ENCODE assay signal across 9 cellular contexts in genomic region chr4:42638993-42639392, GRCh38. TPM values are rescaled to one million over a fixed set of nuclear protein-coding genes. Genes with fewer than 3 reads are reported as not detected.
A peak's percentile ranks its signal among the peaks of the same experiment; 100 is the strongest.
DNase-seq lines count a peak whose midpoint lies in the region; ATAC-seq, FAIRE-seq and TF ChIP-seq lines count a peak whose summit lies in the region.
"Had no signal": no experiment of that assay in that cellular context is flagged by ENCODE, and none has a peak within 500 bp of the region (broad histone marks: within the 10 kb centered on the region; RNA-seq: fewer than 3 reads in every experiment).

No MANE protein-coding gene starts in this region.

- no TSS peak for BruUV-seq in GM12878 (replicated peaks; lab: Mats Ljungman, UMichigan)

- RAD21 ChIA-PET in GM12878 (lab: Charles Lee; ENCODE audit: unreplicated experiment): interaction anchor here (1.0 to 16.5 kb wide), 5 partner anchors 8 to 70 kb away, joined by 3 to 252 read pairs (median 6); partner anchors contain the start of gene ATP8A1

- DNase-seq in GM13977 (ENCODE audit: low spot score) (peak; percentile 67), GM12878 (ENCODE audit: low read depth, low spot score) (peak; percentile 92), activated gamma-delta T cell treated with Interleukin-2 at 50 U/mL for 16 hours (no peak), SIG-M5 treated with dmso at 0.1 percent for 504 hours (lab: John Stamatoyannopoulos, UW; ENCODE audit: unreplicated experiment) (no peak), RCC 7860 (ENCODE audit: low spot score) (no peak), small intestine (no peak)

- ATAC-seq in GM21360 (IDR thresholded peaks at IDR 0.05; ENCODE audit: unreplicated experiment) (peak; percentile 57), HG03196 (IDR thresholded peaks at IDR 0.05; ENCODE audit: unreplicated experiment) (peak; percentile 62), GM12878 (peak; percentile 72)

- TF ChIP-seq RAD21 in GM12878 (IDR thresholded peaks at IDR 0.05; ENCODE audit: insufficient read depth, low read depth, low read length): peak; percentile 2; the same call in 1 of the 2 replicates

- TF ChIP-seq CTCF in GM13977 (IDR thresholded peaks at IDR 0.05; ENCODE audit: extremely low read depth, insufficient read depth, missing control alignments): no peak
- no peak for TF ChIP-seq CTCF in GM12878 (IDR thresholded peaks at IDR 0.05 in 2 of 3, conservative IDR thresholded peaks at IDR 0.05 in 1 of 3; ENCODE audit: control insufficient read depth in 2 of 3, extremely low read depth in 1 of 3, insufficient read depth in 1 of 3, low read depth in 3 of 3, low read length in 3 of 3)

- FAIRE-seq in GM12878 (lab: Jason Lieb, UNC) (peak; percentile 82), RCC 7860 (lab: Jason Lieb, UNC) (no peak), small intestine (lab: Jason Lieb, UNC) (no peak)

- H3K9me3 ChIP-seq in GM12878 (replicated peaks; ENCODE audit: control insufficient read depth, insufficient read depth, low read length) (peaks cover 2% of the 10 kb centered on the region; the same call in 1 of the 3 replicates), small intestine (ENCODE audit: control insufficient read depth, low read depth) (no peaks in the 10 kb centered on the region)

- 0% methylated on average over 3 of the region's 3 CpGs for WGBS in GM12878 (ENCODE audit: insufficient coverage, insufficient replicate concordance, low lambda C conversion rate, missing lambda C conversion rate)
- 48 to 74% (median 60%) methylated on average over 3 of the region's 3 CpGs for WGBS in small intestine, 3 donors

- peak overlapping the region; percentile 64 for H3K9ac ChIP-seq in GM12878 (ENCODE audit: control insufficient read depth, insufficient read depth, low read length)

- in situ Hi-C loops in GM13977 (cut with MboI; ENCODE audit: low pct_unique_long_range_greater_than_20kb, low sequenced_read_pairs, unreplicated experiment) (no loop called here), GM12878 (cut with MboI) (loop anchor here (25.0 kb wide), 1 partner anchor 1977 kb away; no protein-coding TSS in a partner anchor)

- H3K27me3 ChIP-seq in GM12878 (replicated peaks in 1 of 2; ENCODE audit: control insufficient read depth in 2 of 2, insufficient read depth in 2 of 2, low read length in 1 of 2) (no peaks in the 10 kb centered on the region), small intestine (ENCODE audit: control insufficient read depth in 2 of 2, insufficient read depth in 2 of 2, low read length in 2 of 2) (no peaks in the 10 kb centered on the region)

- H2AFZ ChIP-seq in GM12878 (ENCODE audit: control insufficient read depth, low read depth, low read length): no peak overlapping the region; the same call in 1 of the 2 replicates

- TF ChIP-seq EP300 in GM12878 (IDR thresholded peaks at IDR 0.05; ENCODE audit: borderline replicate concordance in 1 of 2, control insufficient read depth in 1 of 2, low read depth in 2 of 2, low read length in 2 of 2): peak; percentile 81 to 96

- H3K79me2 ChIP-seq in GM12878 (ENCODE audit: control insufficient read depth, insufficient read depth, low read length): peaks cover 95% of the 10 kb centered on the region

- H3K4me1 ChIP-seq in GM12878 (ENCODE audit: control insufficient read depth, insufficient read depth, low read length): peaks cover 74% of the 10 kb centered on the region
- H3K4me1 ChIP-seq in small intestine (ENCODE audit: control insufficient read depth in 2 of 2, insufficient read depth in 1 of 2, low read depth in 1 of 2, low read length in 1 of 2): peaks cover 5 to 17% of the 10 kb centered on the region in 2 donors

- no peak for TF ChIP-seq POLR2A in GM12878 (IDR thresholded peaks at IDR 0.05; ENCODE audit: low read depth, low read length)

- intact Hi-C loops in GM12878 (cut with micrococcal nuclease; ENCODE audit: unreplicated experiment): loop anchor here (1.0 kb wide), 2 partner anchors 11 to 15 kb away; no protein-coding TSS in a partner anchor

- H3K27ac ChIP-seq in GM12878 (ENCODE audit: control insufficient read depth, insufficient read depth) (peak overlapping the region; percentile 98), small intestine (ENCODE audit: low read depth in 1 of 2, low read length in 1 of 2) (no peak overlapping the region)
- H3K27ac ChIP-seq: epithelial cell of prostate had no signal

- H4K20me1 ChIP-seq in GM12878 (ENCODE audit: control insufficient read depth, insufficient read depth): no peaks in the 10 kb centered on the region

- SMC1A ChIA-PET in GM12878 (lab: Charles Lee; ENCODE audit: uncharacterized antibody, unreplicated experiment): interaction anchor here (14.9 to 20.0 kb wide), 3 partner anchors 4 to 18 kb away, joined by 202 to 478 read pairs (median 478); partner anchors contain the start of gene ATP8A1

- H3K36me3 ChIP-seq in GM12878 (ENCODE audit: control insufficient read depth in 2 of 2, insufficient read depth in 2 of 2, low read length in 1 of 2): peaks cover 0 to 7% of the 10 kb centered on the region in 2 experiments; a peak in 1 of 4 replicates
- no peaks in the 10 kb centered on the region for H3K36me3 ChIP-seq in small intestine (ENCODE audit: control insufficient read depth in 2 of 2, insufficient read depth in 2 of 2, low read length in 2 of 2)

- H3K4me3 ChIP-seq in GM12878 (peak overlapping the region; percentile 43), small intestine (ENCODE audit: low read depth in 1 of 2, low read length in 2 of 2) (no peak overlapping the region)

- H3K4me2 ChIP-seq in GM12878 (ENCODE audit: control insufficient read depth, insufficient read depth): peak overlapping the region; percentile 75

- CTCF ChIA-PET in GM12878 (lab: Yijun Ruan, JAX): interaction anchor here (2.6 to 10.0 kb wide), 2 partner anchors 8 to 70 kb away, joined by 7 to 113 read pairs; no protein-coding TSS in a partner anchor

- POLR2A ChIA-PET in GM12878 (lab: Charles Lee): interaction anchor here (0.5 to 13.1 kb wide), 4 partner anchors 8 to 65 kb away, joined by 4 to 254 read pairs (median 86); partner anchors contain the start of gene ATP8A1

TF ChIP-seq in GM12878, 131 proteins besides CTCF, POLR2A, EP300 and RAD21 (continues in another document):
- TF ChIP-seq SIN3A (IDR thresholded peaks at IDR 0.05; ENCODE audit: low read depth, low read length) (0 out of 2 replicates have a peak, but pooled peaks have one; percentile 40), WRNIP1 (IDR thresholded peaks at IDR 0.05; ENCODE audit: borderline replicate concordance, low read depth, low read length) (0 out of 2 replicates have a peak, but pooled peaks have one; percentile 43), GATAD2B (conservative IDR thresholded peaks at IDR 0.05; ENCODE audit: low read depth) (0 out of 2 replicates have a peak, but pooled peaks have one; percentile 32), PRDM15 (CRISPR knock-in tag; IDR thresholded peaks at IDR 0.05) (no peak), EZH2 (IDR thresholded peaks at IDR 0.05; ENCODE audit: borderline replicate concordance, control insufficient read depth, low read depth, low read length) (no peak), YY1 (IDR thresholded peaks at IDR 0.05; ENCODE audit: low read depth, low read length) (0 out of 2 replicates have a peak, but pooled peaks have one; percentile 10), ZNF207 (IDR thresholded peaks at IDR 0.05; ENCODE audit: borderline replicate concordance) (no peak)

RNA-seq across cellular contexts. Expression of gene ATP8A1, which starts 17.9 kb away (rescaled TPM):
- total RNA-seq in GM12878 (2013; cell fraction: nucleolus; rRNA removed): 1,209 and 1,224 TPM in 2 replicates
- total RNA-seq in GM12878 (2014; rRNA removed) (55.2 and 73.8 TPM in 2 replicates), GM12878 (2014; rRNA removed; fragmentation: Illumina TruSeq; extraction: Trizol) (72.5 and 78.7 TPM in 2 replicates), GM12878 (2021) (50.4 and 50.6 TPM in 2 replicates)
- polyA plus RNA-seq in GM12878 (2011; ENCODE audit: low read depth): 16.1 TPM
- polyA plus RNA-seq in GM12878 (2011; rRNA removed) (116 and 194 TPM in 2 replicates), GM12878 (2014; fragmentation: Illumina TruSeq; extraction: Trizol) (43.3 and 60.0 TPM in 2 replicates), GM12878 (2014; fragmentation: Nextera tagmentation; extraction: Ambion mirVana) (1 to 10 TPM; 9.0 to 9.5 TPM), GM12878 (2014; rRNA removed) (26.2 and 31.2 TPM in 2 replicates), GM12878 (2016; fragmentation: Nextera tagmentation; extraction: Ambion mirVana) (10 to 100 TPM; 14.4 to 18.5 TPM), small intestine (10 to 100 TPM in 1 of 3 donors, 1 to 10 TPM in 2; 5.1 to 11.4 (median 7.4) TPM)
- 27.1 and 34.0 TPM in 2 replicates for polyA plus RNA-seq in GM12878 (2011; cell fraction: cytosol; rRNA removed)
- polyA plus RNA-seq in GM12878 (2011; cell fraction: nucleus; rRNA removed): 252 and 314 TPM in 2 replicates
- 22.0 and 41.8 TPM in 2 replicates for polyA plus RNA-seq in GM12878 (2012)
- 213 and 243 TPM in 2 replicates for polyA minus RNA-seq in GM12878 (2011; rRNA and poly(A)+ RNA removed)
- 58.3 and 60.7 TPM in 2 replicates for polyA minus RNA-seq in GM12878 (2011; cell fraction: cytosol; rRNA and poly(A)+ RNA removed)
- polyA minus RNA-seq in GM12878 (2011; cell fraction: nucleus; rRNA and poly(A)+ RNA removed): 380 and 488 TPM in 2 replicates

Comparison
In these comparisons a context has a peak if more than half of its experiments do, and no peak if none do; other contexts are left out.
1. DNase-seq: peak in GM13977 (single experiment) and GM12878 (single experiment); none in activated gamma-delta T cell treated with Interleukin-2 at 50 U/mL for 16 hours (single experiment), SIG-M5 treated with dmso at 0.1 percent for 504 hours (single experiment), RCC 7860 (single experiment) and small intestine (single experiment).
2. Peak in every context shown above with its lines, with median percentiles within 50 percentile points of each other: ATAC-seq.